8 cellular contexts compared by ENCODE assay signal in the genomic region with DNA sequence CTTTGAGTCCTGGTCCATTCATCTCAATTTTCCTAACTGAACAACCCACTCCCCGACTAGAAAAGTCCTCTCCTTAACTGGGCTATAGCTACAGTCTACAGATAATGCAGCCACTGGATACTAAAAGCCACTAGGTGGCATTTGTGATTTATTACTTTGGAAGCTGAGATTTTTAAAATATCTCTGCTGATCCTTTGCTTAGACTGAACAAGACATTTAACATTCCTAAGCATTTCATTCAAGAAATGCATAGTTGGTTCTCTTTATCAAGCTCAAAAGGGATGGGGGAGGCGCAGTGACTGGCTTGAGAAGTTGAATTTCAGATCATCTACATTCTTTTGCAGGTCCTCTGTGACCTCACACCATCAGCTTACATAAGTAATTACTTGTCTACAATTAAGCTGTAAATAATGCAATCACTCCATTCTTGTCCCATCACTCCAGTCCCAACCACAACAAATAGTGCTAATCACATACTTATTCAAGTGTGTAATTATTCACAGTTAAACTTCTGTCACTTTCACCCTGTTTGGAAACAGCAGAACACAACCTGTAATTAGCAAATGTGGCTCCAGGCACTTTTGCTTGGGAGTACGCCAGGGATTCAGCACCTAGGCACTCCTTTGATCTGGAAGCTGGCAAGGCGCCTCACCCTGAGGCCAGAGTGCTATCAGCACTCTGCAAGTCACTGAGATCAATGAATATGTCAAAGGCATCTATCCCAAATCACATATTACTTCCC.
A peak's percentile ranks its signal among the peaks of the same experiment; 100 is the strongest.
DNase-seq lines count a peak whose midpoint lies in the region; ATAC-seq and TF ChIP-seq lines count a peak whose summit lies in the region.

No MANE protein-coding gene starts in this region.

- H3K27me3 ChIP-seq in liver (ENCODE audit: control insufficient read depth in 4 of 4, insufficient read depth in 4 of 4, low read length in 3 of 4): peaks cover 0 to 2% (median 0%) of the 10 kb centered on the region in 4 donors

- H3K9me3 ChIP-seq in liver (ENCODE audit: control insufficient read depth in 4 of 4, low read length in 3 of 4): no peaks in the 10 kb centered on the region

- in situ Hi-C loops in astrocyte of the spinal cord (cut with HindIII; ENCODE audit: low sequenced_read_pairs): no loop called here

- H3K4me3 ChIP-seq in astrocyte of the spinal cord (ENCODE audit: low read depth, low read length) (no peak overlapping the region), liver (ENCODE audit: low read depth in 1 of 3, low read length in 3 of 3) (no peak overlapping the region)

- DNase-seq in COLO668 (lab: John Stamatoyannopoulos, UW; ENCODE audit: unreplicated experiment) (peak; percentile 14), NCI-H1694 (lab: John Stamatoyannopoulos, UW) (peak; percentile 86), astrocyte of the spinal cord (ENCODE audit: low read depth, low spot score) (peak; percentile 17), T-helper 2 cell (no peak), ureter (ENCODE audit: low spot score) (no peak)

- 38% methylated on average over 4 of the region's 4 CpGs for WGBS in liver

- no peak for ATAC-seq in HG02798 (IDR thresholded peaks at IDR 0.05; ENCODE audit: poor library complexity, unreplicated experiment)
- no peak for ATAC-seq in GM19397 (IDR thresholded peaks at IDR 0.05; ENCODE audit: unreplicated experiment)

- peak; percentile 27 for TF ChIP-seq CTCF in astrocyte of the spinal cord (IDR thresholded peaks at IDR 0.05; ENCODE audit: low read depth, low read length)
- TF ChIP-seq CTCF in liver (IDR thresholded peaks at IDR 0.05; ENCODE audit: low read depth, low read length, missing input control): peak; percentile 41

- H3K36me3 ChIP-seq in liver (ENCODE audit: control insufficient read depth in 4 of 4, insufficient read depth in 3 of 4, low read depth in 1 of 4, low read length in 3 of 4): no peaks in the 10 kb centered on the region

- H3K4me1 ChIP-seq in liver (ENCODE audit: control insufficient read depth in 4 of 4, insufficient read depth in 4 of 4, low read length in 3 of 4): no peaks in the 10 kb centered on the region

- no peak overlapping the region for H3K9ac ChIP-seq in liver (ENCODE audit: low read depth in 1 of 2, low read length in 2 of 2)

- TF ChIP-seq RAD21 in liver (IDR thresholded peaks at IDR 0.05): peak; percentile 69 to 71

- H3K27ac ChIP-seq in liver (ENCODE audit: low read depth in 1 of 2, low read length in 2 of 2): no peak overlapping the region

TF ChIP-seq in liver, 16 proteins besides CTCF, POLR2A, EP300 and RAD21:
- TF ChIP-seq SP1 (IDR thresholded peaks at IDR 0.05): no peak
- TF ChIP-seq, protein P1, sequence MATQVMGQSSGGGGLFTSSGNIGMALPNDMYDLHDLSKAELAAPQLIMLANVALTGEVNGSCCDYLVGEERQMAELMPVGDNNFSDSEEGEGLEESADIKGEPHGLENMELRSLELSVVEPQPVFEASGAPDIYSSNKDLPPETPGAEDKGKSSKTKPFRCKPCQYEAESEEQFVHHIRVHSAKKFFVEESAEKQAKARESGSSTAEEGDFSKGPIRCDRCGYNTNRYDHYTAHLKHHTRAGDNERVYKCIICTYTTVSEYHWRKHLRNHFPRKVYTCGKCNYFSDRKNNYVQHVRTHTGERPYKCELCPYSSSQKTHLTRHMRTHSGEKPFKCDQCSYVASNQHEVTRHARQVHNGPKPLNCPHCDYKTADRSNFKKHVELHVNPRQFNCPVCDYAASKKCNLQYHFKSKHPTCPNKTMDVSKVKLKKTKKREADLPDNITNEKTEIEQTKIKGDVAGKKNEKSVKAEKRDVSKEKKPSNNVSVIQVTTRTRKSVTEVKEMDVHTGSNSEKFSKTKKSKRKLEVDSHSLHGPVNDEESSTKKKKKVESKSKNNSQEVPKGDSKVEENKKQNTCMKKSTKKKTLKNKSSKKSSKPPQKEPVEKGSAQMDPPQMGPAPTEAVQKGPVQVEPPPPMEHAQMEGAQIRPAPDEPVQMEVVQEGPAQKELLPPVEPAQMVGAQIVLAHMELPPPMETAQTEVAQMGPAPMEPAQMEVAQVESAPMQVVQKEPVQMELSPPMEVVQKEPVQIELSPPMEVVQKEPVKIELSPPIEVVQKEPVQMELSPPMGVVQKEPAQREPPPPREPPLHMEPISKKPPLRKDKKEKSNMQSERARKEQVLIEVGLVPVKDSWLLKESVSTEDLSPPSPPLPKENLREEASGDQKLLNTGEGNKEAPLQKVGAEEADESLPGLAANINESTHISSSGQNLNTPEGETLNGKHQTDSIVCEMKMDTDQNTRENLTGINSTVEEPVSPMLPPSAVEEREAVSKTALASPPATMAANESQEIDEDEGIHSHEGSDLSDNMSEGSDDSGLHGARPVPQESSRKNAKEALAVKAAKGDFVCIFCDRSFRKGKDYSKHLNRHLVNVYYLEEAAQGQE (IDR thresholded peaks at IDR 0.05): no peak
TF ChIP-seq in liver: peak in this region for 0.

Comparison
In these comparisons a context has a peak if more than half of its experiments do, and no peak if none do; other contexts are left out.
1. DNase-seq: peak in COLO668 (single experiment), NCI-H1694 (single experiment) and astrocyte of the spinal cord (single experiment); none in T-helper 2 cell (0 of 5) and ureter (single experiment).